ENCODE assay signal across 22 cellular contexts in genomic region chr1:228350179-228350742, GRCh38.
"Had no signal": no experiment of that assay in that cellular context is flagged by ENCODE, and none has a peak within 500 bp of the region (broad histone marks: within the 10 kb centered on the region; RNA-seq: fewer than 3 reads in every experiment).

No MANE protein-coding gene starts in this region.

- H3K9me3 Mint-ChIP-seq: mesothelial cell of epicardium, natural killer cell, nephron progenitor cell, neural progenitor cell, type B pancreatic cell had no signal

- H3K27me3 Mint-ChIP-seq: naive B cell, progenitor cell of endocrine pancreas, type B pancreatic cell had no signal

- H3K36me3 Mint-ChIP-seq: naive B cell, natural killer cell, neural progenitor cell, type B pancreatic cell had no signal

- H3K4me1 Mint-ChIP-seq: naive B cell, natural killer cell had no signal

- H3K4me2 ChIP-seq: hepatocyte, neural progenitor cell, smooth muscle cell had no signal

- H3K4me3 Mint-ChIP-seq: mesothelial cell of epicardium, naive B cell, natural killer cell, nephron progenitor cell, neural progenitor cell, type B pancreatic cell had no signal

- H3K4me3 ChIP-seq: hepatocyte, left ventricle myocardium inferior, lung, neural progenitor cell, ovary, right atrium auricular region, right lobe of liver, smooth muscle cell, suprapubic skin, tibial nerve, uterus had no signal

- H3K27ac ChIP-seq: hepatocyte, neural progenitor cell, ovary, right lobe of liver, suprapubic skin, tibial nerve, uterus had no signal

- H3K9me3 ChIP-seq: left ventricle myocardium inferior, ovary, right atrium auricular region, right lobe of liver, suprapubic skin, tibial nerve, uterus had no signal

- H2AFZ ChIP-seq: hepatocyte, neural progenitor cell had no signal

- H3K4me1 ChIP-seq: neural progenitor cell, right lobe of liver, tibial nerve, uterus had no signal

- H3K27me3 ChIP-seq: hepatocyte, neural progenitor cell, ovary, right atrium auricular region, right lobe of liver, suprapubic skin, tibial nerve, uterus had no signal

- H3K27ac Mint-ChIP-seq: mesothelial cell of epicardium, natural killer cell, nephron progenitor cell, neural progenitor cell, progenitor cell of endocrine pancreas, type B pancreatic cell had no signal

- H3K9ac ChIP-seq: neural progenitor cell had no signal

- DNase-seq: islet precursor cell; mesendoderm; naive B cell; natural killer cell; stimulated activated CD4-positive, alpha-beta T cell treated with anti-CD3 and anti-CD28 coated beads, Interleukin-2, amount 100 ng/mL, for 24 hours; stimulated activated CD4-positive, alpha-beta T cell treated with anti-CD3 and anti-CD28 coated beads, Interleukin-4, amount 100 ng/mL, for 1 hour; stimulated activated naive CD4-positive, alpha-beta T cell had no signal

- ATAC-seq: natural killer cell, right lobe of liver had no signal

- H3K36me3 ChIP-seq: neural progenitor cell, ovary, right lobe of liver, suprapubic skin, tibial nerve, uterus had no signal
